8 cellular contexts compared by ENCODE assay signal in the genomic region with DNA sequence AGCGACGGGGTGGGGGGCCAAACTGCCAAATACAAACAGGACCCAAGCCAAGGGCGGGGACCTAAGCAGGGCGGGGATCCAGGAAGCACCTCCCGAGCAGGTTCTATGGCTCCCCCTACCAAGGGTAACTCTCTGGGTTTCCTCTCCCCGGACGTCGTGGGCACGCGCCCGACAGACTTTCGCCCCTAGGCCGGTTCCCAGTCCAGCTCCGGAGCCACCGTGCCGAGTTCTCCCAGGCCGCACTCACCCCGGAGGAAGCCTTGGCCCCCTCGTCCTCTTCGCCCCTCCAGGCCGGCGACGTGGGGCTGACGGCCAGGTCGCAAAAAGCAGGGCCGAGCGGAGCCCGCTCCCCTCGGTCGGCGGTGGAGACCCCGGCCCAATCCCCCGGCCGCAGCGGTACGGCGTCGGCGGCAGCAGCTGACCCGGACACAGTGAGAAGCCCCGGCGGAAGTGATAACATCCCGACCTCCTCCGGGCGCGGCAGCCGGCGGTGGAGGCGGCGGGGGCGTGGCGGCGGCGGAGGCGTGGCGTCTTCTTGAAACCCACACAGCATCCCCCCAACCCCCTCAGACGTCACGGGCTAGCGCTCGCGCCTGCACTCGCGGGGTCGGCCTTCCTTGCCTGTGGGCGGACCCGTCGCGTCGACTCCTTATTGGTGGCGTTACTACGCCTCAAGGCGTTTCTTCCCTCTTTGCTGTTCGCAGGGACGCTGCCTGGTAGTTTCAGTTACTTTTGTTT. TPM values are rescaled to one million over a fixed set of nuclear protein-coding genes. Genes with fewer than 3 reads are reported as not detected.
DNase-seq lines count a peak whose midpoint lies in the region; ATAC-seq and TF ChIP-seq lines count a peak whose summit lies in the region.

A gene with protein sequence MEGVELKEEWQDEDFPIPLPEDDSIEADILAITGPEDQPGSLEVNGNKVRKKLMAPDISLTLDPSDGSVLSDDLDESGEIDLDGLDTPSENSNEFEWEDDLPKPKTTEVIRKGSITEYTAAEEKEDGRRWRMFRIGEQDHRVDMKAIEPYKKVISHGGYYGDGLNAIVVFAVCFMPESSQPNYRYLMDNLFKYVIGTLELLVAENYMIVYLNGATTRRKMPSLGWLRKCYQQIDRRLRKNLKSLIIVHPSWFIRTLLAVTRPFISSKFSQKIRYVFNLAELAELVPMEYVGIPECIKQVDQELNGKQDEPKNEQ (minus strand): TSS at position 433 of the 738 bp plus-strand sequence. CDS start 6,863 bp downstream, outside the sequence.

- peak; percentile 97 for DNase-seq in D341Med (ENCODE audit: low spot score)
- DNase-seq in IMR-90: peak; percentile 98
- DNase-seq in OCI-M1 (lab: John Stamatoyannopoulos, UW): peak; percentile 98
- DNase-seq in activated T-cell treated with anti-CD3 and anti-CD28 coated beads for 24 hours (ENCODE audit: low read depth): peak; percentile 97
- peak; percentile 82 for DNase-seq in epidermal melanocyte (ENCODE audit: insufficient read length, low spot score)
- DNase-seq in stimulated activated CD8-positive, alpha-beta memory T cell treated with anti-CD3 and anti-CD28 coated beads, Interleukin-4, amount 100 ng/mL, for 1 hour (ENCODE audit: low read depth in 2 of 2, low spot score in 1 of 2): peak; percentile 98 to 99

- CTCF ChIA-PET in IMR-90 (lab: Yijun Ruan, JAX): interaction anchor here (0.5 to 2.8 kb wide), 3 partner anchors 156 to 637 kb away, joined by 3 to 31 read pairs (median 4); no protein-coding TSS in a partner anchor

- H2BK120ac ChIP-seq in IMR-90 (ENCODE audit: low read depth, low read length): peak within 1 kb of the TSS; percentile 1; the same call in 1 of the 2 replicates

- dilution Hi-C loops in IMR-90 (cut with HindIII; ENCODE audit: low sequenced_read_pairs, unreplicated experiment): no loop called here

- H4K20me1 ChIP-seq in IMR-90 (ENCODE audit: insufficient read depth, low read length): peaks cover 38% of the 10 kb centered on the region

- peak within 1 kb of the TSS; percentile 97 for H2AFZ ChIP-seq in IMR-90 (replicated peaks; ENCODE audit: low read length, poor library complexity)

- TF ChIP-seq CTCF in IMR-90 (conservative IDR thresholded peaks at IDR 0.05; ENCODE audit: low read depth, low read length): no peak

- peaks cover 0 to 17% of the 10 kb centered on the region in 2 experiments; a peak in 2 of 4 replicates for H3K79me1 ChIP-seq in IMR-90 (ENCODE audit: low read depth in 1 of 2, low read length in 2 of 2)

- no peaks in the 10 kb centered on the region for H3K27me3 ChIP-seq in IMR-90 (ENCODE audit: control insufficient read depth, insufficient read depth, low read length)
- no peaks in the 10 kb centered on the region for H3K27me3 ChIP-seq in mononuclear cell (ENCODE audit: insufficient read depth, low read length)

- no peak within 1 kb of the TSS for H2BK15ac ChIP-seq in IMR-90 (ENCODE audit: low read depth, low read length)

- H3K4me2 ChIP-seq in IMR-90 (ENCODE audit: low read depth, low read length): peak within 1 kb of the TSS; percentile 89

- peak within 1 kb of the TSS; percentile 91 for H3K4ac ChIP-seq in IMR-90 (ENCODE audit: low read depth, low read length)

- no peak within 1 kb of the TSS for H2BK20ac ChIP-seq in IMR-90 (ENCODE audit: low read depth, low read length)

- peak within 1 kb of the TSS; percentile 84 for H3K9ac ChIP-seq in IMR-90 (ENCODE audit: low read depth, low read length)

- peak within 1 kb of the TSS; percentile 71 for H4K91ac ChIP-seq in IMR-90 (ENCODE audit: insufficient read depth, low read depth, low read length)

- peak within 1 kb of the TSS; percentile 46; the same call in 1 of the 2 replicates for H2AK5ac ChIP-seq in IMR-90 (ENCODE audit: low read depth, low read length)

- H4K5ac ChIP-seq in IMR-90 (ENCODE audit: low read depth, low read length): peak within 1 kb of the TSS; percentile 38

- H3K4me1 ChIP-seq in IMR-90 (ENCODE audit: control insufficient read depth, insufficient read depth, low read length) (peaks cover 5% of the 10 kb centered on the region), mononuclear cell (ENCODE audit: insufficient read depth, low read length) (peaks cover 46% of the 10 kb centered on the region)

- no peaks in the 10 kb centered on the region; the same call in 1 of the 2 replicates for H3K36me3 ChIP-seq in IMR-90 (ENCODE audit: control insufficient read depth, insufficient read depth, low read length)

- peak within 1 kb of the TSS; percentile 82 for H3K23ac ChIP-seq in IMR-90 (ENCODE audit: low read depth, low read length)

- H2AK9ac ChIP-seq in IMR-90 (replicated peaks; ENCODE audit: low read depth, low read length, poor library complexity): peak within 1 kb of the TSS; percentile 92

- H3K56ac ChIP-seq in IMR-90 (ENCODE audit: extremely low read depth, insufficient read depth, low read length): peak within 1 kb of the TSS; percentile 77

- H3K27ac ChIP-seq in IMR-90 (ENCODE audit: insufficient read depth, low read length): peak within 1 kb of the TSS; percentile 88

- H3K18ac ChIP-seq in IMR-90 (ENCODE audit: low read depth, low read length): peak within 1 kb of the TSS; percentile 40

- in situ Hi-C loops in IMR-90 (cut with MboI; ENCODE audit: low sequenced_read_pairs): loop anchor here (25.0 kb wide), 1 partner anchor 748 kb away; no protein-coding TSS in a partner anchor

- peak within 1 kb of the TSS; percentile 66 for H3K14ac ChIP-seq in IMR-90 (replicated peaks; ENCODE audit: low read depth, low read length)

- H3K9me3 ChIP-seq in IMR-90 (ENCODE audit: control insufficient read depth, insufficient read depth, low read length) (no peaks in the 10 kb centered on the region), mononuclear cell (ENCODE audit: low read depth, low read length) (no peaks in the 10 kb centered on the region)

- 0% methylated on average over 24 of the region's 74 CpGs; no CpG with 5 or more reads in 1 of the 2 experiments for WGBS in IMR-90 (ENCODE audit: extremely low coverage in 2 of 2, insufficient read length in 1 of 2), 2 experiments

- H3K4me3 ChIP-seq in IMR-90 (ENCODE audit: insufficient read depth, low read depth, low read length): peak within 1 kb of the TSS; percentile 86
- peak within 1 kb of the TSS; percentile 97 for H3K4me3 ChIP-seq in mononuclear cell (ENCODE audit: low read length)

- H2BK5ac ChIP-seq in IMR-90 (ENCODE audit: low read depth, low read length, poor library complexity, severe bottlenecking): peak within 1 kb of the TSS; percentile 79

- no peak for TF ChIP-seq RAD21 in IMR-90 (IDR thresholded peaks at IDR 0.05; ENCODE audit: low read length)

- intact Hi-C loops in IMR-90 (cut with micrococcal nuclease): loop anchor here (10.0 kb wide), 1 partner anchor 786 kb away; a partner anchor contains a TSS

- TF ChIP-seq POLR2A in IMR-90 (IDR thresholded peaks at IDR 0.05; ENCODE audit: low read depth, low read length): peak; percentile 84

- no TSS peak for BruUV-seq in IMR-90 (replicated peaks; lab: Mats Ljungman, UMichigan)

- peak within 1 kb of the TSS; percentile 35 to 70 for H4K8ac ChIP-seq in IMR-90 (ENCODE audit: low read depth in 2 of 2, low read length in 2 of 2)

- ATAC-seq in GM21515 (IDR thresholded peaks at IDR 0.05; ENCODE audit: unreplicated experiment): peak; percentile 72
- ATAC-seq in IMR-90 (ENCODE audit: low read depth): peak; percentile 96

- POLR2A ChIA-PET in IMR-90 (lab: Charles Lee; ENCODE audit: unreplicated experiment): interaction anchor here (1.5 kb wide), 1 partner anchor 32 kb away, joined by 3 read pairs; a partner anchor contains a TSS

- H3K9me1 ChIP-seq in IMR-90 (ENCODE audit: insufficient read depth, low read length): peaks cover 3% of the 10 kb centered on the region

TF ChIP-seq in IMR-90, 13 proteins besides CTCF, POLR2A, EP300 and RAD21:
- TF ChIP-seq CHD1 (IDR thresholded peaks at IDR 0.05; ENCODE audit: low read depth, low read length) (0 out of 2 replicates have a peak, but pooled peaks have one; percentile 60), FOS (IDR thresholded peaks at IDR 0.05; ENCODE audit: low read depth, low read length) (no peak), CEBPB (IDR thresholded peaks at IDR 0.05; ENCODE audit: low read depth, low read length) (no peak), MXI1 (IDR thresholded peaks at IDR 0.05; ENCODE audit: borderline replicate concordance, low read depth, low read length) (0 out of 2 replicates have a peak, but pooled peaks have one; percentile 52), BHLHE40 (IDR thresholded peaks at IDR 0.05; ENCODE audit: low read depth, low read length) (peak; percentile 76), RCOR1 (IDR thresholded peaks at IDR 0.05; ENCODE audit: insufficient replicate concordance, low read length) (no peak), MAZ (IDR thresholded peaks at IDR 0.05; ENCODE audit: borderline replicate concordance, low read depth, low read length) (peak; percentile 77; the same call in 1 of the 2 replicates), SMC3 (IDR thresholded peaks at IDR 0.05; ENCODE audit: low read depth, low read length) (no peak), NFE2L2 (IDR thresholded peaks at IDR 0.05; ENCODE audit: low read depth, low read length) (no peak)
- TF ChIP-seq, protein P1, sequence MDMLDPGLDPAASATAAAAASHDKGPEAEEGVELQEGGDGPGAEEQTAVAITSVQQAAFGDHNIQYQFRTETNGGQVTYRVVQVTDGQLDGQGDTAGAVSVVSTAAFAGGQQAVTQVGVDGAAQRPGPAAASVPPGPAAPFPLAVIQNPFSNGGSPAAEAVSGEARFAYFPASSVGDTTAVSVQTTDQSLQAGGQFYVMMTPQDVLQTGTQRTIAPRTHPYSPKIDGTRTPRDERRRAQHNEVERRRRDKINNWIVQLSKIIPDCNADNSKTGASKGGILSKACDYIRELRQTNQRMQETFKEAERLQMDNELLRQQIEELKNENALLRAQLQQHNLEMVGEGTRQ (IDR thresholded peaks at IDR 0.05; ENCODE audit: low read depth, low read length): no peak; the same call in 1 of the 2 replicates

RNA-seq across cellular contexts. Expression of the gene that starts here (rescaled TPM):
- 47.3 and 108 TPM in 2 replicates for total RNA-seq in IMR-90 (2012; rRNA removed)
- polyA plus RNA-seq in IMR-90 (2012; rRNA removed): 36.9 and 42.2 TPM in 2 replicates
- polyA plus RNA-seq in IMR-90 (2012; cell fraction: cytosol; rRNA removed): 35.8 and 45.0 TPM in 2 replicates
- polyA plus RNA-seq in IMR-90 (2012; cell fraction: nucleus; rRNA removed; ENCODE audit: low replicate concordance): 18.1 and 25.5 TPM in 2 replicates
- total RNA-seq in mononuclear cell: 290 TPM

Comparison
In these comparisons a context has a peak if more than half of its experiments do, and no peak if none do; other contexts are left out.
1. Peak in every context shown above with its lines: DNase-seq, ATAC-seq, H3K4me3 ChIP-seq and H3K27ac ChIP-seq.